In the genomic region with DNA sequence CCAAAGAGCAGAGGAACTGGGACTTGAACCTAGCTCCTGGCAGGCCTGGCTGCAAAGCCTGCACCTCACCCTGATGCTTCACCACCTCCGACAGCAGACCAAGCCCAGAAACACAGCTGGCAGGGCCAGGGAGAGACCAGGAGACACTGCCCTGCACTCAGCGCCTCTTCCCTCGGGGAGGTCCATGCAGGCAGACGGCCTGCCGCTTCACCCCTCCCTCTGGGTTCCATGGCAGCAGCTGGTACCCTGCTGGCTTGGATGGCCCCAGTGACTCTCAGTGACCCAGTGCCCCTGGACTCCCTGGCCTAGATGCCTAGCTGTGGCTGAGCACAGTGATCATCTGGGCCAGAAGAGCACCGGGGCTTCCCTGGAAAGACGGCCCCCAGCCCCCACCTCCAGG, we compare ENCODE assay signal across 2 cellular contexts.
TF ChIP-seq lines count a peak whose summit lies in the region.

No MANE protein-coding gene starts in this region.

TF ChIP-seq in HepG2, 621 proteins besides CTCF, POLR2A, EP300 and RAD21:
- TF ChIP-seq ARHGAP35 (CRISPR knock-in tag; IDR thresholded peaks at IDR 0.05; ENCODE audit: borderline replicate concordance) (no peak), ZNF768 (CRISPR knock-in tag; IDR thresholded peaks at IDR 0.05) (peak; percentile 41; the same call in 1 of the 2 replicates), DPF2 (CRISPR knock-in tag; IDR thresholded peaks at IDR 0.05; ENCODE audit: borderline replicate concordance, low read depth) (no peak), ATF7 (IDR thresholded peaks at IDR 0.05) (no peak), ATF7 (CRISPR knock-in tag; IDR thresholded peaks at IDR 0.05) (no peak)
TF ChIP-seq in HepG2: peak in this region for 1.

TF ChIP-seq in K562, 482 proteins besides CTCF, POLR2A, EP300 and RAD21:
- 0 out of 2 replicates have a peak, but pooled peaks have one; percentile 35 for TF ChIP-seq FOXK1 (CRISPR knock-in tag; IDR thresholded peaks at IDR 0.05; ENCODE audit: borderline replicate concordance)
- TF ChIP-seq PTRF (tag; IDR thresholded peaks at IDR 0.05): no peak
